Comparison of ENCODE assay signal across 1 cellular context in the genomic region with DNA sequence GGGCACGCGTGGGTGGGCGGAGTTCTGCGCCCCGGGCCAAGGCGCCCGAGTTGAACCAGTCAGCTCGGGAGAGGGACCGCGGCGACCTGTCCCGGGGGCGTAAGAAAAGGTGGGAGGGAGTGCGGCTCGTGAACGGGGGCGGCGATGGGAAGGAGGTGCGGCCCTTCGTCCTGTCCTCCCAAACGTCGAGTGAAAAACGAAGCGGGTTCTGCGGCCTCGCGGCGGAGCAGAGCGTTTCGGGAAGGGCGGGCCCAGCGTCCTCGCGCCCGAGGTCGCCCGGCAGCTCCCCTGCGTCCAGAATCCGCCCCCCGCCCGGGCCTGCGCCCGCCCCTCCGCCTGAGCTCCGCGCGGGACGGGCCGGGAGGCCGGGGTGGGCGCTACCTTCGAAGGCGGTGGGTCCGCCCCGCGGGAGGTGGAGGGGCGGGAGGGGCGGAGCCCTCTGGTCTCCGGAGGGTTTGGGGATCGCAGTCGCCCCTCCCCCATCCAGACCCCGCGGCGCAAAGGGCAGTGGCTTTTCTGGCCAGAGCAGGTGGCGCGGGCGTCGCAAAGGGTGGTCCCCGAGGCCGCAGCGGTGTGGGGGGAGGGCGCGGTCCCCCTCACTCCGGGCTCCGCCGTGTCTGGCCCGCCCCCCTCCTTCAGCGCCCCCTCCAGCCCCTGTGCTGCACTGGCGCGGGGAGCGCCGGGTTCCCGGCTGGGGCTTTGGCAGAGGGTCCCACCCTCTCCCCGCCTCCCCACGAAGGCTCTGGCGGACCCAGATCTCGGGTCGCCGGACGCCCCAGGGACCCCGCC.
TF ChIP-seq lines count a peak whose summit lies in the region.

No MANE protein-coding gene starts in this region.

TF ChIP-seq in HepG2, 621 proteins besides CTCF, POLR2A, EP300 and RAD21 (continues in another document):
- TF ChIP-seq SKI (IDR thresholded peaks at IDR 0.05; ENCODE audit: partially characterized antibody) (no peak), SRY (CRISPR knock-in tag; IDR thresholded peaks at IDR 0.05) (no peak), SATB2 (CRISPR knock-in tag; IDR thresholded peaks at IDR 0.05) (no peak), IKZF1 (IDR thresholded peaks at IDR 0.05) (no peak), ZFP36L2 (CRISPR knock-in tag; IDR thresholded peaks at IDR 0.05) (no peak), GZF1 (CRISPR knock-in tag; IDR thresholded peaks at IDR 0.05) (0 out of 2 replicates have a peak, but pooled peaks have one; percentile 60), TAF1 (CRISPR knock-in tag; IDR thresholded peaks at IDR 0.05) (peak; percentile 28; the same call in 1 of the 2 replicates), CAMTA2 (CRISPR knock-in tag; IDR thresholded peaks at IDR 0.05; ENCODE audit: borderline replicate concordance) (peak; percentile 48), ZEB1 (IDR thresholded peaks at IDR 0.05; ENCODE audit: insufficient replicate concordance, low read depth) (peak; percentile 68), HNF4A (CRISPR knock-in tag; IDR thresholded peaks at IDR 0.05) (peak; percentile 54), KDM3A (CRISPR knock-in tag; IDR thresholded peaks at IDR 0.05; ENCODE audit: low read depth) (no peak), JARID2 (CRISPR knock-in tag; IDR thresholded peaks at IDR 0.05; ENCODE audit: insufficient replicate concordance) (no peak), MEIS2 (CRISPR knock-in tag; IDR thresholded peaks at IDR 0.05) (0 out of 2 replicates have a peak, but pooled peaks have one; percentile 22), ZMYM2 (CRISPR knock-in tag; IDR thresholded peaks at IDR 0.05) (0 out of 2 replicates have a peak, but pooled peaks have one; percentile 26), DMAP1 (CRISPR knock-in tag; IDR thresholded peaks at IDR 0.05) (0 out of 2 replicates have a peak, but pooled peaks have one; percentile 9), ZNF143 (CRISPR knock-in tag; IDR thresholded peaks at IDR 0.05) (no peak), ZNF121 (CRISPR knock-in tag; IDR thresholded peaks at IDR 0.05) (0 out of 2 replicates have a peak, but pooled peaks have one; percentile 12), ZNF343 (CRISPR knock-in tag; IDR thresholded peaks at IDR 0.05) (no peak)
- TF ChIP-seq, protein P1, sequence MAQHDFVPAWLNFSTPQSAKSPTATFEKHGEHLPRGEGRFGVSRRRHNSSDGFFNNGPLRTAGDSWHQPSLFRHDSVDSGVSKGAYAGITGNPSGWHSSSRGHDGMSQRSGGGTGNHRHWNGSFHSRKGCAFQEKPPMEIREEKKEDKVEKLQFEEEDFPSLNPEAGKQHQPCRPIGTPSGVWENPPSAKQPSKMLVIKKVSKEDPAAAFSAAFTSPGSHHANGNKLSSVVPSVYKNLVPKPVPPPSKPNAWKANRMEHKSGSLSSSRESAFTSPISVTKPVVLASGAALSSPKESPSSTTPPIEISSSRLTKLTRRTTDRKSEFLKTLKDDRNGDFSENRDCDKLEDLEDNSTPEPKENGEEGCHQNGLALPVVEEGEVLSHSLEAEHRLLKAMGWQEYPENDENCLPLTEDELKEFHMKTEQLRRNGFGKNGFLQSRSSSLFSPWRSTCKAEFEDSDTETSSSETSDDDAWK (CRISPR knock-in tag; IDR thresholded peaks at IDR 0.05) = no peak
- TF ChIP-seq, protein P2, sequence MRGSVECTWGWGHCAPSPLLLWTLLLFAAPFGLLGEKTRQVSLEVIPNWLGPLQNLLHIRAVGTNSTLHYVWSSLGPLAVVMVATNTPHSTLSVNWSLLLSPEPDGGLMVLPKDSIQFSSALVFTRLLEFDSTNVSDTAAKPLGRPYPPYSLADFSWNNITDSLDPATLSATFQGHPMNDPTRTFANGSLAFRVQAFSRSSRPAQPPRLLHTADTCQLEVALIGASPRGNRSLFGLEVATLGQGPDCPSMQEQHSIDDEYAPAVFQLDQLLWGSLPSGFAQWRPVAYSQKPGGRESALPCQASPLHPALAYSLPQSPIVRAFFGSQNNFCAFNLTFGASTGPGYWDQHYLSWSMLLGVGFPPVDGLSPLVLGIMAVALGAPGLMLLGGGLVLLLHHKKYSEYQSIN (CRISPR knock-in tag; IDR thresholded peaks at IDR 0.05; ENCODE audit: borderline replicate concordance) = no peak
- TF ChIP-seq, protein P3, sequence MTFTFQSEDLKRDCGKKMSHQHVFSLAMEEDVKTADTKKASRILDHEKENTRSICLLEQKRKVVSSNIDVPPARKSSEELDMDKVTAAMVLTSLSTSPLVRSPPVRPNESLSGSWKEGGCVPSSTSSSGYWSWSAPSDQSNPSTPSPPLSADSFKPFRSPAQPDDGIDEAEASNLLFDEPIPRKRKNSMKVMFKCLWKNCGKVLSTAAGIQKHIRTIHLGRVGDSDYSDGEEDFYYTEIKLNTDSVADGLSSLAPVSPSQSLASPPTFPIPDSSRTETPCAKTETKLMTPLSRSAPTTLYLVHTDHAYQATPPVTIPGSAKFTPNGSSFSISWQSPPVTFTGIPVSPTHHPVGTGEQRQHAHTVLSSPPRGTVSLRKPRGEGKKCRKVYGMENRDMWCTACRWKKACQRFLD (CRISPR knock-in tag; IDR thresholded peaks at IDR 0.05; ENCODE audit: borderline replicate concordance) = peak; percentile 32; the same call in 1 of the 2 replicates
- TF ChIP-seq, protein P4, sequence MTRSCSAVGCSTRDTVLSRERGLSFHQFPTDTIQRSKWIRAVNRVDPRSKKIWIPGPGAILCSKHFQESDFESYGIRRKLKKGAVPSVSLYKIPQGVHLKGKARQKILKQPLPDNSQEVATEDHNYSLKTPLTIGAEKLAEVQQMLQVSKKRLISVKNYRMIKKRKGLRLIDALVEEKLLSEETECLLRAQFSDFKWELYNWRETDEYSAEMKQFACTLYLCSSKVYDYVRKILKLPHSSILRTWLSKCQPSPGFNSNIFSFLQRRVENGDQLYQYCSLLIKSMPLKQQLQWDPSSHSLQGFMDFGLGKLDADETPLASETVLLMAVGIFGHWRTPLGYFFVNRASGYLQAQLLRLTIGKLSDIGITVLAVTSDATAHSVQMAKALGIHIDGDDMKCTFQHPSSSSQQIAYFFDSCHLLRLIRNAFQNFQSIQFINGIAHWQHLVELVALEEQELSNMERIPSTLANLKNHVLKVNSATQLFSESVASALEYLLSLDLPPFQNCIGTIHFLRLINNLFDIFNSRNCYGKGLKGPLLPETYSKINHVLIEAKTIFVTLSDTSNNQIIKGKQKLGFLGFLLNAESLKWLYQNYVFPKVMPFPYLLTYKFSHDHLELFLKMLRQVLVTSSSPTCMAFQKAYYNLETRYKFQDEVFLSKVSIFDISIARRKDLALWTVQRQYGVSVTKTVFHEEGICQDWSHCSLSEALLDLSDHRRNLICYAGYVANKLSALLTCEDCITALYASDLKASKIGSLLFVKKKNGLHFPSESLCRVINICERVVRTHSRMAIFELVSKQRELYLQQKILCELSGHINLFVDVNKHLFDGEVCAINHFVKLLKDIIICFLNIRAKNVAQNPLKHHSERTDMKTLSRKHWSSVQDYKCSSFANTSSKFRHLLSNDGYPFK (CRISPR knock-in tag; IDR thresholded peaks at IDR 0.05; ENCODE audit: borderline replicate concordance) = no peak; the same call in 1 of the 2 replicates
- TF ChIP-seq, protein P5, sequence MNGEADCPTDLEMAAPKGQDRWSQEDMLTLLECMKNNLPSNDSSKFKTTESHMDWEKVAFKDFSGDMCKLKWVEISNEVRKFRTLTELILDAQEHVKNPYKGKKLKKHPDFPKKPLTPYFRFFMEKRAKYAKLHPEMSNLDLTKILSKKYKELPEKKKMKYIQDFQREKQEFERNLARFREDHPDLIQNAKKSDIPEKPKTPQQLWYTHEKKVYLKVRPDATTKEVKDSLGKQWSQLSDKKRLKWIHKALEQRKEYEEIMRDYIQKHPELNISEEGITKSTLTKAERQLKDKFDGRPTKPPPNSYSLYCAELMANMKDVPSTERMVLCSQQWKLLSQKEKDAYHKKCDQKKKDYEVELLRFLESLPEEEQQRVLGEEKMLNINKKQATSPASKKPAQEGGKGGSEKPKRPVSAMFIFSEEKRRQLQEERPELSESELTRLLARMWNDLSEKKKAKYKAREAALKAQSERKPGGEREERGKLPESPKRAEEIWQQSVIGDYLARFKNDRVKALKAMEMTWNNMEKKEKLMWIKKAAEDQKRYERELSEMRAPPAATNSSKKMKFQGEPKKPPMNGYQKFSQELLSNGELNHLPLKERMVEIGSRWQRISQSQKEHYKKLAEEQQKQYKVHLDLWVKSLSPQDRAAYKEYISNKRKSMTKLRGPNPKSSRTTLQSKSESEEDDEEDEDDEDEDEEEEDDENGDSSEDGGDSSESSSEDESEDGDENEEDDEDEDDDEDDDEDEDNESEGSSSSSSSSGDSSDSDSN (CRISPR knock-in tag; IDR thresholded peaks at IDR 0.05) = peak; percentile 27; the same call in 1 of the 2 replicates
- TF ChIP-seq, protein P6, sequence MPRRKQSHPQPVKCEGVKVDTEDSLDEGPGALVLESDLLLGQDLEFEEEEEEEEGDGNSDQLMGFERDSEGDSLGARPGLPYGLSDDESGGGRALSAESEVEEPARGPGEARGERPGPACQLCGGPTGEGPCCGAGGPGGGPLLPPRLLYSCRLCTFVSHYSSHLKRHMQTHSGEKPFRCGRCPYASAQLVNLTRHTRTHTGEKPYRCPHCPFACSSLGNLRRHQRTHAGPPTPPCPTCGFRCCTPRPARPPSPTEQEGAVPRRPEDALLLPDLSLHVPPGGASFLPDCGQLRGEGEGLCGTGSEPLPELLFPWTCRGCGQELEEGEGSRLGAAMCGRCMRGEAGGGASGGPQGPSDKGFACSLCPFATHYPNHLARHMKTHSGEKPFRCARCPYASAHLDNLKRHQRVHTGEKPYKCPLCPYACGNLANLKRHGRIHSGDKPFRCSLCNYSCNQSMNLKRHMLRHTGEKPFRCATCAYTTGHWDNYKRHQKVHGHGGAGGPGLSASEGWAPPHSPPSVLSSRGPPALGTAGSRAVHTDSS (CRISPR knock-in tag; conservative IDR thresholded peaks at IDR 0.05) = no peak
- TF ChIP-seq, protein P7, sequence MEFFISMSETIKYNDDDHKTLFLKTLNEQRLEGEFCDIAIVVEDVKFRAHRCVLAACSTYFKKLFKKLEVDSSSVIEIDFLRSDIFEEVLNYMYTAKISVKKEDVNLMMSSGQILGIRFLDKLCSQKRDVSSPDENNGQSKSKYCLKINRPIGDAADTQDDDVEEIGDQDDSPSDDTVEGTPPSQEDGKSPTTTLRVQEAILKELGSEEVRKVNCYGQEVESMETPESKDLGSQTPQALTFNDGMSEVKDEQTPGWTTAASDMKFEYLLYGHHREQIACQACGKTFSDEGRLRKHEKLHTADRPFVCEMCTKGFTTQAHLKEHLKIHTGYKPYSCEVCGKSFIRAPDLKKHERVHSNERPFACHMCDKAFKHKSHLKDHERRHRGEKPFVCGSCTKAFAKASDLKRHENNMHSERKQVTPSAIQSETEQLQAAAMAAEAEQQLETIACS (CRISPR knock-in tag; IDR thresholded peaks at IDR 0.05) = peak; percentile 59; the same call in 1 of the 2 replicates
- TF ChIP-seq, protein P8, sequence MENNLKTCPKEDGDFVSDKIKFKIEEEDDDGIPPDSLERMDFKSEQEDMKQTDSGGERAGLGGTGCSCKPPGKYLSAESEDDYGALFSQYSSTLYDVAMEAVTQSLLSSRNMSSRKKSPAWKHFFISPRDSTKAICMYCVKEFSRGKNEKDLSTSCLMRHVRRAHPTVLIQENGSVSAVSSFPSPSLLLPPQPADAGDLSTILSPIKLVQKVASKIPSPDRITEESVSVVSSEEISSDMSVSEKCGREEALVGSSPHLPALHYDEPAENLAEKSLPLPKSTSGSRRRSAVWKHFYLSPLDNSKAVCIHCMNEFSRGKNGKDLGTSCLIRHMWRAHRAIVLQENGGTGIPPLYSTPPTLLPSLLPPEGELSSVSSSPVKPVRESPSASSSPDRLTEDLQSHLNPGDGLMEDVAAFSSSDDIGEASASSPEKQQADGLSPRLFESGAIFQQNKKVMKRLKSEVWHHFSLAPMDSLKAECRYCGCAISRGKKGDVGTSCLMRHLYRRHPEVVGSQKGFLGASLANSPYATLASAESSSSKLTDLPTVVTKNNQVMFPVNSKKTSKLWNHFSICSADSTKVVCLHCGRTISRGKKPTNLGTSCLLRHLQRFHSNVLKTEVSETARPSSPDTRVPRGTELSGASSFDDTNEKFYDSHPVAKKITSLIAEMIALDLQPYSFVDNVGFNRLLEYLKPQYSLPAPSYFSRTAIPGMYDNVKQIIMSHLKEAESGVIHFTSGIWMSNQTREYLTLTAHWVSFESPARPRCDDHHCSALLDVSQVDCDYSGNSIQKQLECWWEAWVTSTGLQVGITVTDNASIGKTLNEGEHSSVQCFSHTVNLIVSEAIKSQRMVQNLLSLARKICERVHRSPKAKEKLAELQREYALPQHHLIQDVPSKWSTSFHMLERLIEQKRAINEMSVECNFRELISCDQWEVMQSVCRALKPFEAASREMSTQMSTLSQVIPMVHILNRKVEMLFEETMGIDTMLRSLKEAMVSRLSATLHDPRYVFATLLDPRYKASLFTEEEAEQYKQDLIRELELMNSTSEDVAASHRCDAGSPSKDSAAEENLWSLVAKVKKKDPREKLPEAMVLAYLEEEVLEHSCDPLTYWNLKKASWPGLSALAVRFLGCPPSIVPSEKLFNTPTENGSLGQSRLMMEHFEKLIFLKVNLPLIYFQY (CRISPR knock-in tag; IDR thresholded peaks at IDR 0.05; ENCODE audit: borderline replicate concordance) = no peak; the same call in 1 of the 2 replicates
- TF ChIP-seq, protein P9, sequence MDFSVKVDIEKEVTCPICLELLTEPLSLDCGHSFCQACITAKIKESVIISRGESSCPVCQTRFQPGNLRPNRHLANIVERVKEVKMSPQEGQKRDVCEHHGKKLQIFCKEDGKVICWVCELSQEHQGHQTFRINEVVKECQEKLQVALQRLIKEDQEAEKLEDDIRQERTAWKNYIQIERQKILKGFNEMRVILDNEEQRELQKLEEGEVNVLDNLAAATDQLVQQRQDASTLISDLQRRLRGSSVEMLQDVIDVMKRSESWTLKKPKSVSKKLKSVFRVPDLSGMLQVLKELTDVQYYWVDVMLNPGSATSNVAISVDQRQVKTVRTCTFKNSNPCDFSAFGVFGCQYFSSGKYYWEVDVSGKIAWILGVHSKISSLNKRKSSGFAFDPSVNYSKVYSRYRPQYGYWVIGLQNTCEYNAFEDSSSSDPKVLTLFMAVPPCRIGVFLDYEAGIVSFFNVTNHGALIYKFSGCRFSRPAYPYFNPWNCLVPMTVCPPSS (IDR thresholded peaks at IDR 0.05) = no peak
- TF ChIP-seq, protein P10, sequence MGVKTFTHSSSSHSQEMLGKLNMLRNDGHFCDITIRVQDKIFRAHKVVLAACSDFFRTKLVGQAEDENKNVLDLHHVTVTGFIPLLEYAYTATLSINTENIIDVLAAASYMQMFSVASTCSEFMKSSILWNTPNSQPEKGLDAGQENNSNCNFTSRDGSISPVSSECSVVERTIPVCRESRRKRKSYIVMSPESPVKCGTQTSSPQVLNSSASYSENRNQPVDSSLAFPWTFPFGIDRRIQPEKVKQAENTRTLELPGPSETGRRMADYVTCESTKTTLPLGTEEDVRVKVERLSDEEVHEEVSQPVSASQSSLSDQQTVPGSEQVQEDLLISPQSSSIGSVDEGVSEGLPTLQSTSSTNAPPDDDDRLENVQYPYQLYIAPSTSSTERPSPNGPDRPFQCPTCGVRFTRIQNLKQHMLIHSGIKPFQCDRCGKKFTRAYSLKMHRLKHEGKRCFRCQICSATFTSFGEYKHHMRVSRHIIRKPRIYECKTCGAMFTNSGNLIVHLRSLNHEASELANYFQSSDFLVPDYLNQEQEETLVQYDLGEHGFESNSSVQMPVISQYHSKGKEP (CRISPR knock-in tag; IDR thresholded peaks at IDR 0.05) = 0 out of 2 replicates have a peak, but pooled peaks have one; percentile 28
